Comparison of ENCODE assay signal across 13 cellular contexts in the genomic region with DNA sequence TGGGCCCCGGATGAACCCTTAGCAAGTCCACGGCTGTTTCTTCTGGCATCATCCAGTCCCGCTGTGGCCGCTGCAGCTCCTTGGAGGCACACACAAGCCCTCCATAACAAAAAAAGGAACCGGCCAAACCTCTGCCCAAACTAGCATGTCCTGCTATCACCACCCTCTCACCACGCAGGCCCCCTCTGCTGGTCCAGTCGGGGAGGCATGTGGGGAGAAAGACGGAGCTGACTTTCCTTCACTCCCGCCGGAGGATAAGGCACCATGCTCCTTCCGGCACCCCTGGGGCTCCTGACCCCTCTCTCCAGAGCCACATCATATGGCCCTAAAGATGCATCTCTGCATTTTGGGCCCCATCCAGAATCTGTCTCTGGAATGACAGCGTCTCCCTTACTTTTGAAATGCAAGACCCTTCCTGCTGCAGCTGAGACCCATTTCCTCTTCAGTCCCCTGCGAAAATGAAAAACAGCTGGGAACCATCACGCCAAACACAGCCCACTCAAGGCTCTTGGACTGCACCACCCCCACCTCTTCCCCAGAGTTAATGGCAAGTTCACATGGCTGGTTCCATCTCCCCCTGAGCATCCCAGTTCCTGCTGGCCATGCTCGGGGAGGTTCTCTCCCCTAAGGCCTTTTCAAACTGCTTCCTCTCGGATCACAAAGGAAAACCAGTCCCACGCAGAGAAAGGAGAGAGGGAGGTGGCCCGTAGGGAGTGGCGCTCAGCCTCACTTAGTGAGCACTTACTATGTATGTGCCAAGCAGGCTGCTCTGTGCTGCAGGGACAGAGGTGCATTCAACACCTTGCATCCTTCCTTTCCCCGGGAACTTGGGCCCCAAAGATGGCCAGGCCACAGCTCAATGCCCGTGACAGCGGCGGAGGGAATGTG. TPM values are rescaled to one million over a fixed set of nuclear protein-coding genes. Genes with fewer than 3 reads are reported as not detected.
DNase-seq lines count a peak whose midpoint lies in the region; ATAC-seq and TF ChIP-seq lines count a peak whose summit lies in the region.
"Had no signal": no experiment of that assay in that cellular context is flagged by ENCODE, and none has a peak within 500 bp of the region (broad histone marks: within the 10 kb centered on the region; RNA-seq: fewer than 3 reads in every experiment).

No MANE protein-coding gene starts in this region.

- no peaks in the 10 kb centered on the region for H3K36me3 Mint-ChIP-seq in activated naive CD4-positive, alpha-beta T cell treated with anti-CD3 and anti-CD28 coated beads for 36 hours (ENCODE audit: low read depth)

- H3K4me1 Mint-ChIP-seq in activated naive CD4-positive, alpha-beta T cell treated with anti-CD3 and anti-CD28 coated beads for 36 hours (ENCODE audit: low read depth): peaks cover 9% of the 10 kb centered on the region

- H3K9me3 Mint-ChIP-seq in activated naive CD4-positive, alpha-beta T cell treated with anti-CD3 and anti-CD28 coated beads for 36 hours: no peaks in the 10 kb centered on the region

- ATAC-seq in sciatic nerve (peak; percentile 48), GM21381 (IDR thresholded peaks at IDR 0.05; ENCODE audit: unreplicated experiment) (no peak)

- peaks cover 8% of the 10 kb centered on the region for H3K27me3 ChIP-seq in left ventricle myocardium inferior (ENCODE audit: low read depth)

- H3K27me3 Mint-ChIP-seq in activated naive CD4-positive, alpha-beta T cell treated with anti-CD3 and anti-CD28 coated beads for 36 hours (ENCODE audit: low read depth): no peaks in the 10 kb centered on the region

- peaks cover 73% of the 10 kb centered on the region for H3K4me1 ChIP-seq in left ventricle myocardium inferior

- H3K36me3 ChIP-seq in left ventricle myocardium inferior: no peaks in the 10 kb centered on the region

- H3K4me3 ChIP-seq in WI38 (ENCODE audit: low read depth, low read length) (no peak overlapping the region), left ventricle myocardium inferior (no peak overlapping the region)

- CTCF ChIA-PET in activated naive CD4-positive, alpha-beta T cell treated with anti-CD3 and anti-CD28 coated beads for 36 hours (lab: Charles Lee): interaction anchor here (0.8 to 5.0 kb wide), 2 partner anchors 10 to 30 kb away, joined by 3 to 21 read pairs; no protein-coding TSS in a partner anchor

- TF ChIP-seq CTCF in WI38 (IDR thresholded peaks at IDR 0.05; ENCODE audit: low read depth, low read length) (peak; percentile 54), left ventricle myocardium inferior (IDR thresholded peaks at IDR 0.05; ENCODE audit: borderline replicate concordance) (peak; percentile 32)

- no peaks in the 10 kb centered on the region for H3K9me3 ChIP-seq in left ventricle myocardium inferior (replicated peaks)

- intact Hi-C loops in left ventricle myocardium inferior (cut with micrococcal nuclease): no loop called here
- intact Hi-C loops in sciatic nerve (cut with DNase I): no loop called here
- intact Hi-C loops in activated naive CD4-positive, alpha-beta T cell treated with anti-CD3 and anti-CD28 coated beads for 36 hours (cut with micrococcal nuclease): no loop called here

- no peak overlapping the region for H3K4me3 Mint-ChIP-seq in activated naive CD4-positive, alpha-beta T cell treated with anti-CD3 and anti-CD28 coated beads for 36 hours

- H3K27ac Mint-ChIP-seq in activated naive CD4-positive, alpha-beta T cell treated with anti-CD3 and anti-CD28 coated beads for 36 hours: no peak overlapping the region

- H3K27ac ChIP-seq in left ventricle myocardium inferior (replicated peaks): peak overlapping the region; percentile 90
- H3K27ac ChIP-seq: VCaP had no signal

- DNase-seq in EH (ENCODE audit: low read depth): peak; percentile 73
- no peak for DNase-seq in left ventricle myocardium inferior
- DNase-seq in sciatic nerve (ENCODE audit: low spot score): no peak
- DNase-seq in activated naive CD4-positive, alpha-beta T cell treated with anti-CD3 and anti-CD28 coated beads for 36 hours: no peak
- DNase-seq in NCI-H526 treated with DMSO at 0.1 percent for 48 hours (lab: John Stamatoyannopoulos, UW): no peak
- DNase-seq: anterior cingulate cortex, Calu3, NCI-H1105, NCI-H510A treated with DMSO at 0.1 percent for 48 hours, substantia nigra had no signal

RNA-seq across cellular contexts. Expression of a gene that starts 35.2 kb away (rescaled TPM):
- total RNA-seq in left ventricle myocardium inferior (73.5 TPM), sciatic nerve (25.5 TPM)
- not detected for total RNA-seq in activated naive CD4-positive, alpha-beta T cell treated with anti-CD3 and anti-CD28 coated beads for 36 hours

RNA-seq across cellular contexts. Expression of a gene that starts 37.9 kb away (rescaled TPM):
- total RNA-seq in left ventricle myocardium inferior (57.1 TPM), sciatic nerve (198 TPM)
- total RNA-seq in activated naive CD4-positive, alpha-beta T cell treated with anti-CD3 and anti-CD28 coated beads for 36 hours: 1 to 10 TPM; 2.5 to 3.0 TPM

Comparison
In these comparisons a context has a peak if more than half of its experiments do, and no peak if none do; other contexts are left out.
1. RNA of a gene that starts 35.2 kb away (total RNA-seq): 73.5 TPM in left ventricle myocardium inferior (single experiment) and 25.5 TPM in sciatic nerve (single experiment); not detected in activated naive CD4-positive, alpha-beta T cell treated with anti-CD3 and anti-CD28 coated beads for 36 hours; every median in the first group is over 10 times any median in the second.
2. RNA of a gene that starts 37.9 kb away (total RNA-seq): 198 TPM in sciatic nerve (single experiment) and 57.1 TPM in left ventricle myocardium inferior (single experiment); 2.5 to 3.0 TPM in activated naive CD4-positive, alpha-beta T cell treated with anti-CD3 and anti-CD28 coated beads for 36 hours; every median in the first group is over 10 times any median in the second.